2 cellular contexts compared by ENCODE assay signal in genomic region chr15:76931397-76932089, GRCh38.
A peak's percentile ranks its signal among the peaks of the same experiment; 100 is the strongest.
TF ChIP-seq lines count a peak whose summit lies in the region.

A gene with protein sequence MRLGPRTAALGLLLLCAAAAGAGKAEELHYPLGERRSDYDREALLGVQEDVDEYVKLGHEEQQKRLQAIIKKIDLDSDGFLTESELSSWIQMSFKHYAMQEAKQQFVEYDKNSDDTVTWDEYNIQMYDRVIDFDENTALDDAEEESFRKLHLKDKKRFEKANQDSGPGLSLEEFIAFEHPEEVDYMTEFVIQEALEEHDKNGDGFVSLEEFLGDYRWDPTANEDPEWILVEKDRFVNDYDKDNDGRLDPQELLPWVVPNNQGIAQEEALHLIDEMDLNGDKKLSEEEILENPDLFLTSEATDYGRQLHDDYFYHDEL (plus strand): TSS chr15:76931749. CDS start chr15:76931842, 93 bp downstream.

TF ChIP-seq in IMR-90, 13 proteins besides CTCF, POLR2A, EP300 and RAD21:
- TF ChIP-seq RCOR1 (IDR thresholded peaks at IDR 0.05; ENCODE audit: insufficient replicate concordance, low read length): no peak
- TF ChIP-seq USF2 (IDR thresholded peaks at IDR 0.05; ENCODE audit: low read depth, low read length): no peak
- 0 out of 2 replicates have a peak, but pooled peaks have one; percentile 71 for TF ChIP-seq MXI1 (IDR thresholded peaks at IDR 0.05; ENCODE audit: borderline replicate concordance, low read depth, low read length)
- 0 out of 2 replicates have a peak, but pooled peaks have one; percentile 8 for TF ChIP-seq FOS (IDR thresholded peaks at IDR 0.05; ENCODE audit: low read depth, low read length)
- peak; percentile 81; the same call in 1 of the 2 replicates for TF ChIP-seq MAZ (IDR thresholded peaks at IDR 0.05; ENCODE audit: borderline replicate concordance, low read depth, low read length)
- TF ChIP-seq ELK1 (IDR thresholded peaks at IDR 0.05; ENCODE audit: borderline replicate concordance, low read depth, low read length): no peak

TF ChIP-seq in endothelial cell of umbilical vein, 7 proteins besides CTCF, POLR2A, EP300 and RAD21:
- no peak for TF ChIP-seq GATA2 (IDR thresholded peaks at IDR 0.05; ENCODE audit: insufficient read depth, insufficient read length, low read depth, low read length)
- TF ChIP-seq POLR2AphosphoS5 (IDR thresholded peaks at IDR 0.05; ENCODE audit: insufficient read depth, low read depth, low read length): peak; percentile 73
